ENCODE assay signal across 1 cellular context in genomic region chr5:96699186-96699820, GRCh38.
TF ChIP-seq lines count a peak whose summit lies in the region.

No MANE protein-coding gene starts in this region.

TF ChIP-seq in A549, 52 proteins besides CTCF, POLR2A, EP300 and RAD21 (continued from another document):
- TF ChIP-seq USF2 (IDR thresholded peaks at IDR 0.05) (peak; percentile 23; the same call in 1 of the 2 replicates), JUN (IDR thresholded peaks at IDR 0.05) (no peak)
